13 cellular contexts compared by ENCODE assay signal in genomic region chr2:101265893-101266499, GRCh38. TPM values are rescaled to one million over a fixed set of nuclear protein-coding genes. Genes with fewer than 3 reads are reported as not detected.
DNase-seq lines count a peak whose midpoint lies in the region; ATAC-seq and TF ChIP-seq lines count a peak whose summit lies in the region.
"Had no signal": no experiment of that assay in that cellular context is flagged by ENCODE, and none has a peak within 500 bp of the region (broad histone marks: within the 10 kb centered on the region; RNA-seq: fewer than 3 reads in every experiment).

No MANE protein-coding gene starts in this region.

- no peaks in the 10 kb centered on the region for H3F3A ChIP-seq in PC-3 (ENCODE audit: low read length, unreplicated experiment)

- no peaks in the 10 kb centered on the region for H3K9me3 ChIP-seq in CD4-positive, alpha-beta T cell (ENCODE audit: control insufficient read depth, low read length)
- H3K9me3 ChIP-seq in PC-3 (ENCODE audit: low read length) (no peaks in the 10 kb centered on the region), mucosa of rectum (ENCODE audit: control insufficient read depth in 2 of 2, low read length in 2 of 2) (no peaks in the 10 kb centered on the region)
- H3K9me3 ChIP-seq: SJCRH30 had no signal

- no peak overlapping the region for H3K4me3 Mint-ChIP-seq in CD4-positive, alpha-beta T cell

- POLR2A ChIA-PET in CD4-positive, alpha-beta T cell (lab: Charles Lee) = interaction anchor here (1.7 to 4.1 kb wide), 2 partner anchors 13 kb away, joined by 5 to 21 read pairs; partner anchors contain the start of gene CNOT11
- POLR2A ChIA-PET in PC-3 (lab: Charles Lee; ENCODE audit: unreplicated experiment) = interaction anchor here (0.7 kb wide), 1 partner anchor 496 kb away, joined by 4 read pairs; no protein-coding TSS in a partner anchor

- H3K9ac ChIP-seq in PC-3 (ENCODE audit: low read length) = no peak overlapping the region
- H3K9ac ChIP-seq in mucosa of rectum (ENCODE audit: low read depth in 1 of 2, low read length in 2 of 2) = peak overlapping the region in 1 of 2 donors; percentile 47

- no peaks in the 10 kb centered on the region for H4K20me1 ChIP-seq in PC-3 (ENCODE audit: low read length)

- no peak for TF ChIP-seq CTCF in CD4-positive, alpha-beta T cell (IDR thresholded peaks at IDR 0.05)
- TF ChIP-seq CTCF in PC-3 (conservative IDR thresholded peaks at IDR 0.05; ENCODE audit: low read depth, low read length) = no peak

- intact Hi-C loops in CD4-positive, alpha-beta T cell (cut with DNase I, micrococcal nuclease) = no loop called here
- intact Hi-C loops in PC-3 (cut with micrococcal nuclease) = no loop called here

- no peak overlapping the region for H2AFZ ChIP-seq in PC-3 (ENCODE audit: low read length)

- BruUV-seq in PC-3 (replicated peaks; lab: Mats Ljungman, UMichigan) = no TSS peak

- H3K36me3 Mint-ChIP-seq in CD4-positive, alpha-beta T cell (ENCODE audit: low read depth) = peaks cover 87% of the 10 kb centered on the region

- 0 out of 2 replicates have a peak, but pooled peaks cover 2% of the 10 kb centered on the region for H3K79me2 ChIP-seq in PC-3 (ENCODE audit: low read length)

- H3K27ac ChIP-seq in CD4-positive, alpha-beta T cell (ENCODE audit: low read depth, low read length) = peak overlapping the region; percentile 4
- no peak overlapping the region for H3K27ac ChIP-seq in PC-3 (ENCODE audit: low read length)
- peak overlapping the region; percentile 74 to 83 for H3K27ac ChIP-seq in mucosa of rectum (ENCODE audit: low read depth in 2 of 2, low read length in 2 of 2)
- H3K27ac ChIP-seq: SJCRH30, WERI-Rb-1 had no signal

- no peak for DNase-seq in CD4-positive, alpha-beta T cell
- DNase-seq in PC-3 = peak; percentile 61
- DNase-seq: AML-193; NCI-H1436 treated with DMSO at 0.1 percent for 48 hours; SJCRH30; stimulated activated CD8-positive, alpha-beta memory T cell treated with anti-CD3 and anti-CD28 coated beads, Interleukin-4, amount 100 ng/mL, for 48 hours; WERI-Rb-1 had no signal

- H3K27me3 ChIP-seq in CD4-positive, alpha-beta T cell (ENCODE audit: control insufficient read depth, insufficient read depth, low read length) = no peaks in the 10 kb centered on the region
- H3K27me3 ChIP-seq in PC-3 (ENCODE audit: low read length) (no peaks in the 10 kb centered on the region), mucosa of rectum (ENCODE audit: control insufficient read depth in 2 of 2, insufficient read depth in 2 of 2, low read length in 2 of 2) (no peaks in the 10 kb centered on the region)
- H3K27me3 ChIP-seq: SJCRH30 had no signal

- H3K9me2 ChIP-seq in PC-3 (replicated peaks; ENCODE audit: low read length) = no peaks in the 10 kb centered on the region

- H3K4me1 ChIP-seq in PC-3 (ENCODE audit: insufficient read depth, low read length) = peaks cover 11% of the 10 kb centered on the region; the same call in 1 of the 2 replicates
- peaks cover 2 to 19% of the 10 kb centered on the region in 2 donors for H3K4me1 ChIP-seq in mucosa of rectum (ENCODE audit: control insufficient read depth in 2 of 2, insufficient read depth in 2 of 2, low read length in 2 of 2)
- H3K4me1 ChIP-seq: SJCRH30 had no signal

- no peaks in the 10 kb centered on the region for H3K9me3 Mint-ChIP-seq in CD4-positive, alpha-beta T cell

- CTCF ChIA-PET in CD4-positive, alpha-beta T cell (lab: Charles Lee) = interaction anchor here (0.7 kb wide), 1 partner anchor 15 kb away, joined by 3 read pairs; no protein-coding TSS in a partner anchor
- CTCF ChIA-PET in PC-3 (lab: Charles Lee) = no interaction called here

- H3K27ac Mint-ChIP-seq in CD4-positive, alpha-beta T cell = peak overlapping the region; percentile 57

- H3K36me3 ChIP-seq in PC-3 (ENCODE audit: low read depth, low read length) (peaks cover 52% of the 10 kb centered on the region), mucosa of rectum (ENCODE audit: control insufficient read depth in 2 of 2, insufficient read depth in 2 of 2, low read length in 2 of 2) (peaks cover 59 to 62% of the 10 kb centered on the region in 2 donors)

- peaks cover 61% of the 10 kb centered on the region for H3K4me1 Mint-ChIP-seq in CD4-positive, alpha-beta T cell (ENCODE audit: low read depth)

- no peak for ATAC-seq in CD4-positive, alpha-beta T cell (ENCODE audit: poor library complexity)
- peak; percentile 82 for ATAC-seq in PC-3
- ATAC-seq in esophagus mucosa = peak; percentile 89
- no peak for ATAC-seq in GM18502 (IDR thresholded peaks at IDR 0.05; ENCODE audit: poor library complexity, unreplicated experiment)
- ATAC-seq in HG03280 (IDR thresholded peaks at IDR 0.05; ENCODE audit: unreplicated experiment) = no peak
- ATAC-seq in GM18498 (IDR thresholded peaks at IDR 0.05; ENCODE audit: unreplicated experiment) = no peak
- no peak for ATAC-seq in HG03025 (IDR thresholded peaks at IDR 0.05; ENCODE audit: low FRiP score, unreplicated experiment)

- H3K4me2 ChIP-seq in PC-3 (ENCODE audit: low read length) = 0 out of 2 replicates have a peak overlapping the region, but pooled peaks have one; percentile 13

- H3K4me3 ChIP-seq in PC-3 (ENCODE audit: low read length) (no peak overlapping the region), mucosa of rectum (ENCODE audit: low read length in 2 of 2) (no peak overlapping the region)
- H3K4me3 ChIP-seq: SJCRH30 had no signal

- H3K27me3 Mint-ChIP-seq in CD4-positive, alpha-beta T cell = no peaks in the 10 kb centered on the region

RNA-seq across cellular contexts. Expression of gene CNOT11, which starts 13.3 kb away (rescaled TPM):
- 10 to 100 TPM; 39.4 to 46.8 TPM for total RNA-seq in CD4-positive, alpha-beta T cell
- total RNA-seq in PC-3 (2014; rRNA removed) (44.9 and 48.5 TPM in 2 replicates), esophagus mucosa (50.0 TPM)

RNA-seq across cellular contexts. Expression of gene RNF149, which starts 42.5 kb away (rescaled TPM):
- 100 to 1,000 TPM; 139 to 150 TPM for total RNA-seq in CD4-positive, alpha-beta T cell
- total RNA-seq in PC-3 (2014; rRNA removed) (47.3 and 68.0 TPM in 2 replicates), esophagus mucosa (67.0 TPM)

Comparison
In these comparisons a context has a peak if more than half of its experiments do, and no peak if none do; other contexts are left out.
1. ATAC-seq: peak in PC-3 (single experiment) and esophagus mucosa (single experiment); none in CD4-positive, alpha-beta T cell (single experiment), GM18502 (single experiment), HG03280 (single experiment), GM18498 (single experiment) and HG03025 (single experiment).